Comparison of ENCODE assay signal across 13 cellular contexts in genomic region chr20:23141450-23142161, GRCh38. TPM values are rescaled to one million over a fixed set of nuclear protein-coding genes. Genes with fewer than 3 reads are reported as not detected.
DNase-seq lines count a peak whose midpoint lies in the region; ATAC-seq and TF ChIP-seq lines count a peak whose summit lies in the region.
"Had no signal": no experiment of that assay in that cellular context is flagged by ENCODE, and none has a peak within 500 bp of the region (broad histone marks: within the 10 kb centered on the region; RNA-seq: fewer than 3 reads in every experiment).

No MANE protein-coding gene starts in this region.

- H3K4me3 ChIP-seq in right cardiac atrium (ENCODE audit: low read length), result no peak overlapping the region
- H3K4me3 ChIP-seq in lower lobe of right lung, result no peak overlapping the region
- no peak overlapping the region for H3K4me3 ChIP-seq in vagina

- peaks cover 59% of the 10 kb centered on the region for H3K4me1 Mint-ChIP-seq in activated T-helper 1 cell treated with anti-CD3 and anti-CD28 coated beads, Interleukin-12 subunit alpha, Interleukin-12 subunit beta, Interleukin-2, Interleukin-4 antibody, amounts not matched to agents 30 ng/mL and 10 ng/mL and 1 ng/mL, durations not matched to agents 14 hours and 24 hours and 36 hours (ENCODE audit: low read depth)
- H3K4me1 Mint-ChIP-seq: stimulated activated memory B cell treated with anti-CD40 and anti-IgM and Interleukin-4, amounts not matched to agents 10 μg/mL and 1 μg/mL and 100 μg/mL, for 72 hours had no signal

- H3K9me3 Mint-ChIP-seq in activated T-helper 1 cell treated with anti-CD3 and anti-CD28 coated beads, Interleukin-12 subunit alpha, Interleukin-12 subunit beta, Interleukin-2, Interleukin-4 antibody, amounts not matched to agents 30 ng/mL and 10 ng/mL and 1 ng/mL, durations not matched to agents 14 hours and 24 hours and 36 hours, result no peaks in the 10 kb centered on the region
- H3K9me3 Mint-ChIP-seq: stimulated activated memory B cell treated with anti-CD40 and anti-IgM and Interleukin-4, amounts not matched to agents 10 μg/mL and 1 μg/mL and 100 μg/mL, for 72 hours had no signal

- H3K27ac ChIP-seq in right cardiac atrium (ENCODE audit: low read length), result no peak overlapping the region
- H3K27ac ChIP-seq in lower lobe of right lung, result peak overlapping the region; percentile 79
- H3K27ac ChIP-seq in vagina, result peak overlapping the region; percentile 68

- H3K9me3 ChIP-seq in right cardiac atrium (ENCODE audit: control insufficient read depth, low read length), result no peaks in the 10 kb centered on the region
- H3K9me3 ChIP-seq in lower lobe of right lung, result no peaks in the 10 kb centered on the region
- H3K9me3 ChIP-seq in vagina, result no peaks in the 10 kb centered on the region

- no peak for TF ChIP-seq CTCF in lower lobe of right lung (IDR thresholded peaks at IDR 0.05)
- no peak for TF ChIP-seq CTCF in vagina (IDR thresholded peaks at IDR 0.05)

- DNase-seq in left cardiac atrium, result peak; percentile 12
- no peak for DNase-seq in right cardiac atrium
- DNase-seq in activated T-helper 1 cell treated with anti-CD3 and anti-CD28 coated beads, Interleukin-12 subunit alpha, Interleukin-12 subunit beta, Interleukin-2, Interleukin-4 antibody, amounts not matched to agents 30 ng/mL and 10 ng/mL and 1 ng/mL, durations not matched to agents 14 hours and 24 hours and 36 hours (ENCODE audit: low spot score), result no peak
- DNase-seq in lower lobe of right lung, result no peak
- DNase-seq in vagina (ENCODE audit: extremely low spot score in 2 of 2), result no peak
- no peak for DNase-seq in stimulated activated CD4-positive, alpha-beta T cell treated with anti-CD3 and anti-CD28 coated beads, Interleukin-2, amount 100 ng/mL, for 24 hours
- no peak for DNase-seq in erythroblast (lab: John Stamatoyannopoulos, UW)
- DNase-seq: brain microvascular endothelial cell; NCI-H2171 treated with DMSO at 0.1 percent for 48 hours; stimulated activated CD4-positive, alpha-beta T cell treated with anti-CD3 and anti-CD28 coated beads, Interleukin-4, amount 100 ng/mL, for 1 hour had no signal

- H3K27me3 Mint-ChIP-seq in activated T-helper 1 cell treated with anti-CD3 and anti-CD28 coated beads, Interleukin-12 subunit alpha, Interleukin-12 subunit beta, Interleukin-2, Interleukin-4 antibody, amounts not matched to agents 30 ng/mL and 10 ng/mL and 1 ng/mL, durations not matched to agents 14 hours and 24 hours and 36 hours (ENCODE audit: insufficient read depth), result peaks cover 11% of the 10 kb centered on the region

- intact Hi-C loops in left cardiac atrium (cut with DNase I), result no loop called here
- intact Hi-C loops in right cardiac atrium (cut with DNase I), result no loop called here
- intact Hi-C loops in activated T-helper 1 cell treated with anti-CD3 and anti-CD28 coated beads, Interleukin-12 subunit alpha, Interleukin-12 subunit beta, Interleukin-2, Interleukin-4 antibody, amounts not matched to agents 30 ng/mL and 10 ng/mL and 1 ng/mL, durations not matched to agents 14 hours and 24 hours and 36 hours (cut with micrococcal nuclease), result loop anchor here (2.0 kb wide), 1 partner anchor 55 kb away; the partner anchor contains the start of gene CD93
- intact Hi-C loops in lower lobe of right lung (cut with DNase I), result no loop called here
- intact Hi-C loops in vagina (cut with DNase I), result loop anchor here (10.0 kb wide), 1 partner anchor 57 kb away; the partner anchor contains the start of gene CD93

- H3K27me3 ChIP-seq in right cardiac atrium (ENCODE audit: control insufficient read depth, insufficient read depth) (no peaks in the 10 kb centered on the region), lower lobe of right lung (ENCODE audit: low read depth) (no peaks in the 10 kb centered on the region), vagina (no peaks in the 10 kb centered on the region)
- H3K27me3 ChIP-seq: brain microvascular endothelial cell had no signal

- no peaks in the 10 kb centered on the region for H3K4me1 ChIP-seq in right cardiac atrium (ENCODE audit: control insufficient read depth, insufficient read depth, low read length)
- peaks cover 53% of the 10 kb centered on the region for H3K4me1 ChIP-seq in lower lobe of right lung
- H3K4me1 ChIP-seq in vagina, result peaks cover 44% of the 10 kb centered on the region

- TF ChIP-seq POLR2A in vagina (IDR thresholded peaks at IDR 0.05) (no peak), erythroblast (IDR thresholded peaks at IDR 0.05; ENCODE audit: low read length) (no peak)

- peak overlapping the region; percentile 81 for H3K27ac Mint-ChIP-seq in activated T-helper 1 cell treated with anti-CD3 and anti-CD28 coated beads, Interleukin-12 subunit alpha, Interleukin-12 subunit beta, Interleukin-2, Interleukin-4 antibody, amounts not matched to agents 30 ng/mL and 10 ng/mL and 1 ng/mL, durations not matched to agents 14 hours and 24 hours and 36 hours
- H3K27ac Mint-ChIP-seq: B cell; stimulated activated memory B cell treated with anti-CD40 and anti-IgM and Interleukin-4, amounts not matched to agents 10 μg/mL and 1 μg/mL and 100 μg/mL, for 72 hours had no signal

- H3K36me3 Mint-ChIP-seq in activated T-helper 1 cell treated with anti-CD3 and anti-CD28 coated beads, Interleukin-12 subunit alpha, Interleukin-12 subunit beta, Interleukin-2, Interleukin-4 antibody, amounts not matched to agents 30 ng/mL and 10 ng/mL and 1 ng/mL, durations not matched to agents 14 hours and 24 hours and 36 hours (ENCODE audit: low read depth), result no peaks in the 10 kb centered on the region
- H3K36me3 Mint-ChIP-seq: stimulated activated memory B cell treated with anti-CD40 and anti-IgM and Interleukin-4, amounts not matched to agents 10 μg/mL and 1 μg/mL and 100 μg/mL, for 72 hours had no signal

- 83% methylated on average over 10 of the region's 10 CpGs for whole genome bisulfite sequencing in right cardiac atrium

- ATAC-seq in left cardiac atrium, result no peak
- no peak for ATAC-seq in right cardiac atrium
- ATAC-seq in lower lobe of right lung, result no peak
- ATAC-seq in HG03025 (IDR thresholded peaks at IDR 0.05; ENCODE audit: low FRiP score, unreplicated experiment), result no peak

- H3K36me3 ChIP-seq in lower lobe of right lung (no peaks in the 10 kb centered on the region), vagina (no peaks in the 10 kb centered on the region)
- H3K36me3 ChIP-seq: brain microvascular endothelial cell had no signal

- H3K4me3 Mint-ChIP-seq in activated T-helper 1 cell treated with anti-CD3 and anti-CD28 coated beads, Interleukin-12 subunit alpha, Interleukin-12 subunit beta, Interleukin-2, Interleukin-4 antibody, amounts not matched to agents 30 ng/mL and 10 ng/mL and 1 ng/mL, durations not matched to agents 14 hours and 24 hours and 36 hours, result peak overlapping the region; percentile 54
- H3K4me3 Mint-ChIP-seq: B cell; stimulated activated memory B cell treated with anti-CD40 and anti-IgM and Interleukin-4, amounts not matched to agents 10 μg/mL and 1 μg/mL and 100 μg/mL, for 72 hours had no signal

RNA-seq across cellular contexts. Expression of gene CD93, which starts 55.5 kb away (rescaled TPM):
- total RNA-seq in left cardiac atrium (100 to 1,000 TPM in 1 of 2 donors, 10 to 100 TPM in 1; 46.3 to 102 TPM), right cardiac atrium (10 to 100 TPM; 25.6 to 51.6 (median 41.7) TPM), lower lobe of right lung (99.7 TPM), vagina (45.4 TPM)
- 14.1 TPM for polyA plus RNA-seq in right cardiac atrium
- total RNA-seq in activated T-helper 1 cell treated with anti-CD3 and anti-CD28 coated beads, Interleukin-12 subunit alpha, Interleukin-12 subunit beta, Interleukin-2, Interleukin-4 antibody, amounts not matched to agents 30 ng/mL and 10 ng/mL and 1 ng/mL, durations not matched to agents 14 hours and 24 hours and 36 hours, result 1.2 and 1.3 TPM in 2 replicates

Comparison
In these comparisons a context has a peak if more than half of its experiments do, and no peak if none do; other contexts are left out.
1. RNA of gene CD93, which starts 55.5 kb away (total RNA-seq): 46.3 to 102 TPM in left cardiac atrium, 99.7 TPM in lower lobe of right lung (single experiment), 45.4 TPM in vagina (single experiment) and 25.6 to 51.6 TPM in right cardiac atrium; 1.2 to 1.3 TPM in activated T-helper 1 cell treated with anti-CD3 and anti-CD28 coated beads, Interleukin-12 subunit alpha, Interleukin-12 subunit beta, Interleukin-2, Interleukin-4 antibody, amounts not matched to agents 30 ng/mL and 10 ng/mL and 1 ng/mL, durations not matched to agents 14 hours and 24 hours and 36 hours; every median in the first group is over 10 times any median in the second.
2. intact Hi-C loops: an anchor here in activated T-helper 1 cell treated with anti-CD3 and anti-CD28 coated beads, Interleukin-12 subunit alpha, Interleukin-12 subunit beta, Interleukin-2, Interleukin-4 antibody, amounts not matched to agents 30 ng/mL and 10 ng/mL and 1 ng/mL, durations not matched to agents 14 hours and 24 hours and 36 hours (2.0 kb wide) and vagina (10.0 kb wide); none called in left cardiac atrium, right cardiac atrium and lower lobe of right lung.